26 cellular contexts compared by ENCODE assay signal in the genomic region with DNA sequence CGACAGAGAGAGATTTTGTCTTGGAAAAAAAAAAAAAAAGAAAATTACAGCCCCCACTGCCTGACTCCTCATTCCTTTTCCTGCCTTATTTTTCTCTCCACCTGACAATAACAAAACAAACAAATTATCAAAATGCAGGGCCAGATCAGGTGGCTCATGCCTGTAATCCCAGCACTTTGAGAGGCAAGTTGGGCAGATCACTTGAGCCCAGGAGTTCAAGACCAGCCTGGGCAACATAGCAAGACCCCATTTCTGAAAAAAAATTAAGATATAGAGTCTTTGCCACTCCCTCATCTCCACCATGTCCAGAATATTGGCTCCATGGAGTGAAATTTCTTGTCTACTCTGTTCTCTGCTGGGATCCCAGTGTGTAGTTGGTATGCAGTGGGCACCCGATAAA.
"Had no signal": no experiment of that assay in that cellular context is flagged by ENCODE, and none has a peak within 500 bp of the region (broad histone marks: within the 10 kb centered on the region; RNA-seq: fewer than 3 reads in every experiment).

No MANE protein-coding gene starts in this region.

- ATAC-seq: activated CD8-positive, alpha-beta memory T cell treated with anti-CD3 and anti-CD28 coated beads, Interleukin-2, amount 10 ng/mL, durations not matched to agents 7 days and 5 days; heart right ventricle; left lung; lower lobe of right lung; right cardiac atrium; stimulated activated naive CD8-positive, alpha-beta T cell treated with anti-CD3 and anti-CD28 coated beads, Interleukin-15, Interleukin-2, amounts not matched to agents 100 U/mL and 50 U/mL, for 24 hours had no signal

- H3K27me3 Mint-ChIP-seq: activated CD4-positive, alpha-beta memory T cell treated with anti-CD3 and anti-CD28 coated beads for 36 hours; activated CD4-positive, alpha-beta T cell treated with anti-CD3 and anti-CD28 coated beads, Interleukin-2, amount 10 ng/mL, durations not matched to agents 24 days and 14 days; activated CD8-positive, alpha-beta memory T cell treated with anti-CD3 and anti-CD28 coated beads, Interleukin-2, amount 10 ng/mL, durations not matched to agents 7 days and 5 days had no signal

- H3K9ac ChIP-seq: neural progenitor cell had no signal

- H3K27ac ChIP-seq: breast epithelium, epithelial cell of prostate, esophagus squamous epithelium, heart right ventricle, left lung, lower lobe of right lung, neural progenitor cell, spleen, testis, transverse colon, VCaP had no signal

- H3K4me3 Mint-ChIP-seq: activated CD4-positive, alpha-beta memory T cell treated with anti-CD3 and anti-CD28 coated beads for 36 hours; activated CD4-positive, alpha-beta T cell treated with anti-CD3 and anti-CD28 coated beads, Interleukin-2, amount 10 ng/mL, durations not matched to agents 24 days and 14 days; activated CD8-positive, alpha-beta memory T cell treated with anti-CD3 and anti-CD28 coated beads, Interleukin-2, amount 10 ng/mL, durations not matched to agents 7 days and 5 days; dendritic cell treated with granulocyte-macrophage colony-stimulating factor and Interleukin-4, amounts not matched to agents 40 ng/mL and 50 ng/mL, for 4 days; neural progenitor cell had no signal

- H3K4me3 ChIP-seq: breast epithelium, esophagus squamous epithelium, heart right ventricle, left lung, lower lobe of right lung, neural progenitor cell, spleen, testis, transverse colon had no signal

- H2AFZ ChIP-seq: neural progenitor cell had no signal

- H3K4me2 ChIP-seq: neural progenitor cell had no signal

- DNase-seq: activated CD4-positive, alpha-beta memory T cell treated with anti-CD3 and anti-CD28 coated beads for 36 hours; activated CD4-positive, alpha-beta T cell treated with anti-CD3 and anti-CD28 coated beads, Interleukin-2, amount 10 ng/mL, durations not matched to agents 24 days and 14 days; activated CD4-positive, CD25-positive, alpha-beta regulatory T cell treated with anti-CD3 and anti-CD28 coated beads, Interleukin-2, amount 50 U/mL, for 72 hours; activated CD8-positive, alpha-beta memory T cell treated with anti-CD3 and anti-CD28 coated beads, Interleukin-2, amount 10 ng/mL, durations not matched to agents 7 days and 5 days; activated effector memory CD4-positive, alpha-beta T cell treated with Interleukin-2 at 50 U/mL for 16 hours; activated naive CD4-positive, alpha-beta T cell treated with Interleukin-2 at 50 U/mL for 16 hours; amygdala; central memory CD4-positive, alpha-beta T cell; esophagus squamous epithelium; foreskin melanocyte; heart right ventricle; left lung; lower lobe of right lung; occipital lobe; right cardiac atrium; spleen; stimulated activated naive CD8-positive, alpha-beta T cell treated with anti-CD3 and anti-CD28 coated beads, Interleukin-15, Interleukin-2, amounts not matched to agents 100 U/mL and 50 U/mL, for 24 hours; testis; transverse colon had no signal

- H3K4me1 ChIP-seq: breast epithelium, left lung, neural progenitor cell, transverse colon had no signal

- H3K27ac Mint-ChIP-seq: activated CD4-positive, alpha-beta memory T cell treated with anti-CD3 and anti-CD28 coated beads for 36 hours; activated CD4-positive, alpha-beta T cell treated with anti-CD3 and anti-CD28 coated beads, Interleukin-2, amount 10 ng/mL, durations not matched to agents 24 days and 14 days; dendritic cell treated with granulocyte-macrophage colony-stimulating factor and Interleukin-4, amounts not matched to agents 40 ng/mL and 50 ng/mL, for 4 days; neural progenitor cell had no signal

- FAIRE-seq: islet of Langerhans, TTC549 had no signal

- H3K9me3 Mint-ChIP-seq: activated CD4-positive, alpha-beta memory T cell treated with anti-CD3 and anti-CD28 coated beads for 36 hours; activated CD4-positive, alpha-beta T cell treated with anti-CD3 and anti-CD28 coated beads, Interleukin-2, amount 10 ng/mL, durations not matched to agents 24 days and 14 days; dendritic cell treated with granulocyte-macrophage colony-stimulating factor and Interleukin-4, amounts not matched to agents 40 ng/mL and 50 ng/mL, for 4 days; neural progenitor cell had no signal

- H3K36me3 ChIP-seq: breast epithelium, left lung, lower lobe of right lung, neural progenitor cell, transverse colon had no signal

- H3K27me3 ChIP-seq: breast epithelium, esophagus squamous epithelium, heart right ventricle, left lung, neural progenitor cell, spleen, testis, transverse colon had no signal

- H3K9me3 ChIP-seq: breast epithelium, esophagus squamous epithelium, heart right ventricle, left lung, lower lobe of right lung, spleen, testis, transverse colon had no signal
